8 cellular contexts compared by ENCODE assay signal in genomic region chr20:23889775-23890187, GRCh38. TPM values are rescaled to one million over a fixed set of nuclear protein-coding genes. Genes with fewer than 3 reads are reported as not detected.
DNase-seq lines count a peak whose midpoint lies in the region; ATAC-seq and TF ChIP-seq lines count a peak whose summit lies in the region.

No MANE protein-coding gene starts in this region.

- H3K27ac ChIP-seq in liver (ENCODE audit: low read depth in 1 of 2, low read length in 2 of 2) (no peak overlapping the region), ovary (no peak overlapping the region)

- no peaks in the 10 kb centered on the region for H3K9me3 ChIP-seq in liver (ENCODE audit: control insufficient read depth in 4 of 4, low read length in 3 of 4)
- no peaks in the 10 kb centered on the region for H3K9me3 ChIP-seq in ovary

- peak; percentile 75 for TF ChIP-seq CTCF in GM12864 (IDR thresholded peaks at IDR 0.05; ENCODE audit: low read depth, low read length, missing control alignments)
- peak; percentile 86 for TF ChIP-seq CTCF in choroid plexus epithelial cell (conservative IDR thresholded peaks at IDR 0.05; ENCODE audit: low read depth, low read length)
- peak; percentile 77 for TF ChIP-seq CTCF in liver (IDR thresholded peaks at IDR 0.05; ENCODE audit: low read depth, low read length, missing input control)
- no peak for TF ChIP-seq CTCF in ovary (IDR thresholded peaks at IDR 0.05)

- intact Hi-C loops in ovary (cut with DNase I), result no loop called here

- TF ChIP-seq EP300 in ovary (IDR thresholded peaks at IDR 0.05), result no peak

- peak; percentile 3 for DNase-seq in GM12864 (ENCODE audit: low read depth)
- peak; percentile 81 for DNase-seq in NCI-H2171 treated with DMSO at 0.1 percent for 48 hours (lab: John Stamatoyannopoulos, UW)
- peak; percentile 48 for DNase-seq in activated CD4-positive, alpha-beta T cell treated with anti-CD3 and anti-CD28 coated beads for 1 hour
- peak; percentile 80 for DNase-seq in choroid plexus epithelial cell (ENCODE audit: low read depth)
- peak; percentile 29 for DNase-seq in stimulated activated CD8-positive, alpha-beta memory T cell treated with anti-CD3 and anti-CD28 coated beads, Interleukin-15, amount 100 ng/mL, for 24 hours (ENCODE audit: low read depth)
- DNase-seq in ovary, result no peak

- peak; percentile 88 for TF ChIP-seq RAD21 in liver (IDR thresholded peaks at IDR 0.05)

- TF ChIP-seq POLR2A in ovary (IDR thresholded peaks at IDR 0.05), result no peak

- H3K4me3 ChIP-seq in GM12864 (ENCODE audit: low read depth, low read length), result no peak overlapping the region
- H3K4me3 ChIP-seq in choroid plexus epithelial cell (ENCODE audit: low read depth, low read length), result no peak overlapping the region
- H3K4me3 ChIP-seq in liver (ENCODE audit: low read depth in 1 of 3, low read length in 3 of 3), result no peak overlapping the region
- no peak overlapping the region for H3K4me3 ChIP-seq in ovary

- ATAC-seq in HG02642 (IDR thresholded peaks at IDR 0.05; ENCODE audit: poor library complexity, unreplicated experiment), result peak; percentile 74

- H3K27me3 ChIP-seq in liver (ENCODE audit: control insufficient read depth in 4 of 4, insufficient read depth in 4 of 4, low read length in 3 of 4), result peaks cover 0 to 3% (median 0%) of the 10 kb centered on the region in 4 donors
- no peaks in the 10 kb centered on the region for H3K27me3 ChIP-seq in ovary

- H3K9ac ChIP-seq in liver (ENCODE audit: low read depth in 1 of 2, low read length in 2 of 2), result no peak overlapping the region

- 24% methylated on average over 8 of the region's 8 CpGs for WGBS in liver
- WGBS in ovary, 3 donors, result 27 to 40% (median 37%) methylated on average over 8 of the region's 8 CpGs

- H3K36me3 ChIP-seq in liver (ENCODE audit: control insufficient read depth in 4 of 4, insufficient read depth in 3 of 4, low read depth in 1 of 4, low read length in 3 of 4) (peaks cover 0 to 1% (median 0%) of the 10 kb centered on the region in 4 donors), ovary (no peaks in the 10 kb centered on the region)

- no peaks in the 10 kb centered on the region for H3K4me1 ChIP-seq in liver (ENCODE audit: control insufficient read depth in 4 of 4, insufficient read depth in 4 of 4, low read length in 3 of 4)
- no peaks in the 10 kb centered on the region for H3K4me1 ChIP-seq in ovary (ENCODE audit: insufficient read depth)

TF ChIP-seq in liver, 16 proteins besides CTCF, POLR2A, EP300 and RAD21:
- TF ChIP-seq FOXA2 (IDR thresholded peaks at IDR 0.05) (no peak), SP1 (IDR thresholded peaks at IDR 0.05) (no peak), RXRA (IDR thresholded peaks at IDR 0.05) (no peak), GABPA (IDR thresholded peaks at IDR 0.05 in 1 of 2, conservative IDR thresholded peaks at IDR 0.05 in 1 of 2) (no peak), TAF1 (conservative IDR thresholded peaks at IDR 0.05) (no peak), REST (IDR thresholded peaks at IDR 0.05) (no peak), ZBTB33 (IDR thresholded peaks at IDR 0.05) (no peak), HNF4A (conservative IDR thresholded peaks at IDR 0.05) (no peak), ATF3 (IDR thresholded peaks at IDR 0.05) (no peak), NR2F2 (IDR thresholded peaks at IDR 0.05) (no peak), FOXA1 (IDR thresholded peaks at IDR 0.05) (no peak), HNF4G (IDR thresholded peaks at IDR 0.05) (no peak), JUND (IDR thresholded peaks at IDR 0.05) (no peak), YY1 (IDR thresholded peaks at IDR 0.05) (no peak), MAX (IDR thresholded peaks at IDR 0.05) (no peak), EGR1 (IDR thresholded peaks at IDR 0.05; ENCODE audit: low read depth in 2 of 2) (no peak)
TF ChIP-seq in liver: peak in this region for 0.

RNA-seq across cellular contexts. Expression of gene CST5, which starts 10.2 kb away (rescaled TPM):
- total RNA-seq in liver (not detected), ovary (not detected)
- polyA plus RNA-seq in liver (not detected), ovary (not detected)

Comparison
In these comparisons a context has a peak if more than half of its experiments do, and no peak if none do; other contexts are left out.
1. DNase-seq: peak in GM12864 (single experiment), NCI-H2171 treated with DMSO at 0.1 percent for 48 hours (single experiment), activated CD4-positive, alpha-beta T cell treated with anti-CD3 and anti-CD28 coated beads for 1 hour (single experiment), choroid plexus epithelial cell (single experiment) and stimulated activated CD8-positive, alpha-beta memory T cell treated with anti-CD3 and anti-CD28 coated beads, Interleukin-15, amount 100 ng/mL, for 24 hours (single experiment); none in ovary (0 of 5).
2. CTCF ChIP-seq: peak in GM12864 (single experiment), choroid plexus epithelial cell (single experiment) and liver (single experiment); none in ovary (0 of 3).